Comparison of ENCODE assay signal across 17 cellular contexts in genomic region chr4:149574973-149575372, GRCh38.
DNase-seq lines count a peak whose midpoint lies in the region; ATAC-seq and TF ChIP-seq lines count a peak whose summit lies in the region.
"Had no signal": no experiment of that assay in that cellular context is flagged by ENCODE, and none has a peak within 500 bp of the region (broad histone marks: within the 10 kb centered on the region; RNA-seq: fewer than 3 reads in every experiment).

No MANE protein-coding gene starts in this region.

- no peak overlapping the region for H3K27ac Mint-ChIP-seq in activated CD4-positive, alpha-beta T cell treated with anti-CD3 and anti-CD28 coated beads, Interleukin-2, amount 10 ng/mL, durations not matched to agents 7 days and 5 days
- H3K27ac Mint-ChIP-seq: activated CD4-positive, alpha-beta T cell treated with anti-CD3 and anti-CD28 coated beads, Interleukin-2, amount 10 ng/mL, durations not matched to agents 24 days and 14 days; CD8-positive, alpha-beta memory T cell; memory B cell had no signal

- H3K4me1 ChIP-seq in uterus: no peaks in the 10 kb centered on the region
- H3K4me1 ChIP-seq: SJSA1 had no signal

- no peaks in the 10 kb centered on the region for H3K27me3 ChIP-seq in uterus
- H3K27me3 ChIP-seq: SJSA1 had no signal

- no peaks in the 10 kb centered on the region for H3K4me1 Mint-ChIP-seq in activated CD4-positive, alpha-beta T cell treated with anti-CD3 and anti-CD28 coated beads, Interleukin-2, amount 10 ng/mL, durations not matched to agents 7 days and 5 days
- H3K4me1 Mint-ChIP-seq: activated CD4-positive, alpha-beta T cell treated with anti-CD3 and anti-CD28 coated beads, Interleukin-2, amount 10 ng/mL, durations not matched to agents 24 days and 14 days; CD8-positive, alpha-beta memory T cell; memory B cell had no signal

- no peak overlapping the region for H3K27ac ChIP-seq in uterus
- H3K27ac ChIP-seq: SJSA1 had no signal

- no peaks in the 10 kb centered on the region for H3K36me3 Mint-ChIP-seq in activated CD4-positive, alpha-beta T cell treated with anti-CD3 and anti-CD28 coated beads, Interleukin-2, amount 10 ng/mL, durations not matched to agents 7 days and 5 days (ENCODE audit: low read depth)
- H3K36me3 Mint-ChIP-seq: CD8-positive, alpha-beta memory T cell; memory B cell had no signal

- no peaks in the 10 kb centered on the region for H3K9me3 Mint-ChIP-seq in activated CD4-positive, alpha-beta T cell treated with anti-CD3 and anti-CD28 coated beads, Interleukin-2, amount 10 ng/mL, durations not matched to agents 7 days and 5 days
- H3K9me3 Mint-ChIP-seq: activated CD4-positive, alpha-beta T cell treated with anti-CD3 and anti-CD28 coated beads, Interleukin-2, amount 10 ng/mL, durations not matched to agents 24 days and 14 days had no signal

- no peak overlapping the region for H3K4me3 Mint-ChIP-seq in activated CD4-positive, alpha-beta T cell treated with anti-CD3 and anti-CD28 coated beads, Interleukin-2, amount 10 ng/mL, durations not matched to agents 7 days and 5 days
- H3K4me3 Mint-ChIP-seq: activated CD4-positive, alpha-beta T cell treated with anti-CD3 and anti-CD28 coated beads, Interleukin-2, amount 10 ng/mL, durations not matched to agents 24 days and 14 days; CD8-positive, alpha-beta memory T cell; memory B cell had no signal

- H3K36me3 ChIP-seq in uterus: no peaks in the 10 kb centered on the region
- H3K36me3 ChIP-seq: SJSA1 had no signal

- POLR2A ChIA-PET in activated CD4-positive, alpha-beta T cell treated with anti-CD3 and anti-CD28 coated beads, Interleukin-2, amount 10 ng/mL, durations not matched to agents 7 days and 5 days (lab: Charles Lee): no interaction called here

- CTCF ChIA-PET in activated CD4-positive, alpha-beta T cell treated with anti-CD3 and anti-CD28 coated beads, Interleukin-2, amount 10 ng/mL, durations not matched to agents 7 days and 5 days (lab: Charles Lee): no interaction called here

- TF ChIP-seq CTCF in uterus (IDR thresholded peaks at IDR 0.05): no peak

- no peak overlapping the region for H3K4me3 ChIP-seq in uterus
- H3K4me3 ChIP-seq: SJSA1 had no signal

- H3K27me3 Mint-ChIP-seq in activated CD4-positive, alpha-beta T cell treated with anti-CD3 and anti-CD28 coated beads, Interleukin-2, amount 10 ng/mL, durations not matched to agents 7 days and 5 days: no peaks in the 10 kb centered on the region
- H3K27me3 Mint-ChIP-seq: activated CD4-positive, alpha-beta T cell treated with anti-CD3 and anti-CD28 coated beads, Interleukin-2, amount 10 ng/mL, durations not matched to agents 24 days and 14 days; CD8-positive, alpha-beta memory T cell; memory B cell had no signal

- peak; percentile 8 for DNase-seq in fibroblast of peridontal ligament (ENCODE audit: extremely low read depth)
- DNase-seq in activated CD4-positive, alpha-beta T cell treated with anti-CD3 and anti-CD28 coated beads, Interleukin-2, amount 10 ng/mL, durations not matched to agents 7 days and 5 days: no peak
- DNase-seq in NCI-H2107 (lab: John Stamatoyannopoulos, UW): no peak
- no peak for DNase-seq in uterus
- DNase-seq in NCI-H146 (lab: John Stamatoyannopoulos, UW): no peak
- DNase-seq: activated CD4-positive, alpha-beta T cell treated with anti-CD3 and anti-CD28 coated beads, Interleukin-2, amount 10 ng/mL, durations not matched to agents 24 days and 14 days; activated T-cell treated with anti-CD3 and anti-CD28 coated beads, Interleukin-2, amount 50 U/mL, for 48 hours; CD8-positive, alpha-beta memory T cell; central memory CD4-positive, alpha-beta T cell; EL; NCI-H1092 had no signal

- ATAC-seq in GM18511 (IDR thresholded peaks at IDR 0.05; ENCODE audit: unreplicated experiment) (peak; percentile 84), GM21619 (IDR thresholded peaks at IDR 0.05; ENCODE audit: unreplicated experiment) (peak; percentile 63), HG03520 (IDR thresholded peaks at IDR 0.05; ENCODE audit: unreplicated experiment) (peak; percentile 85)
- ATAC-seq: HepG2 had no signal

- TF ChIP-seq POLR2A in uterus (IDR thresholded peaks at IDR 0.05): no peak

- no peaks in the 10 kb centered on the region for H3K9me3 ChIP-seq in uterus
- H3K9me3 ChIP-seq: SJSA1 had no signal

- intact Hi-C loops in uterus (cut with DNase I; ENCODE audit: low total_unique reads): no loop called here
